ENCODE assay signal across 9 cellular contexts in genomic region chr2:234444888-234445287, GRCh38. TPM values are rescaled to one million over a fixed set of nuclear protein-coding genes. Genes with fewer than 3 reads are reported as not detected.
A peak's percentile ranks its signal among the peaks of the same experiment; 100 is the strongest.
DNase-seq lines count a peak whose midpoint lies in the region; ATAC-seq and TF ChIP-seq lines count a peak whose summit lies in the region.
"Had no signal": no experiment of that assay in that cellular context is flagged by ENCODE, and none has a peak within 500 bp of the region (broad histone marks: within the 10 kb centered on the region; RNA-seq: fewer than 3 reads in every experiment).

No MANE protein-coding gene starts in this region.

- no peaks in the 10 kb centered on the region for H3K27me3 ChIP-seq in tibial nerve
- H3K27me3 ChIP-seq: cardiac muscle cell had no signal

- H3K36me3 Mint-ChIP-seq in CD14-positive monocyte, result peaks cover 0 to 3% of the 10 kb centered on the region in 2 donors
- peaks cover 5% of the 10 kb centered on the region for H3K36me3 Mint-ChIP-seq in activated naive CD8-positive, alpha-beta T cell treated with anti-CD3 and anti-CD28 coated beads, Interleukin-2, amount 50 U/mL, for 24 hours (ENCODE audit: low read depth)

- no peak for TF ChIP-seq CTCF in CD14-positive monocyte (IDR thresholded peaks at IDR 0.05)
- TF ChIP-seq CTCF in tibial nerve (IDR thresholded peaks at IDR 0.05), result no peak

- H3K4me3 Mint-ChIP-seq in CD14-positive monocyte, result peak overlapping the region in 1 of 2 donors; percentile 11
- peak overlapping the region; percentile 64 for H3K4me3 Mint-ChIP-seq in activated naive CD8-positive, alpha-beta T cell treated with anti-CD3 and anti-CD28 coated beads, Interleukin-2, amount 50 U/mL, for 24 hours

- no peaks in the 10 kb centered on the region for H3K9me3 ChIP-seq in tibial nerve

- intact Hi-C loops in CD14-positive monocyte (cut with micrococcal nuclease), result loop anchor here in 1 of 2 donors (5.0 kb wide), 1 partner anchor 37 kb away; no protein-coding TSS in a partner anchor

- H3K27me3 Mint-ChIP-seq in CD14-positive monocyte (ENCODE audit: low read depth in 3 of 3), result peaks cover 0 to 4% (median 3%) of the 10 kb centered on the region in 3 donors
- H3K27me3 Mint-ChIP-seq in activated naive CD8-positive, alpha-beta T cell treated with anti-CD3 and anti-CD28 coated beads, Interleukin-2, amount 50 U/mL, for 24 hours, result no peaks in the 10 kb centered on the region

- 56 to 59% methylated on average over 10 of the region's 10 CpGs for WGBS in tibial nerve, 2 donors

- peaks cover 0 to 20% (median 9%) of the 10 kb centered on the region in 4 donors for H3K4me1 ChIP-seq in tibial nerve

- H3K9me3 Mint-ChIP-seq in CD14-positive monocyte, result peaks cover 1 to 8% (median 5%) of the 10 kb centered on the region in 7 donors
- H3K9me3 Mint-ChIP-seq in activated naive CD8-positive, alpha-beta T cell treated with anti-CD3 and anti-CD28 coated beads, Interleukin-2, amount 50 U/mL, for 24 hours, result no peaks in the 10 kb centered on the region

- no peaks in the 10 kb centered on the region for H3K36me3 ChIP-seq in tibial nerve
- H3K36me3 ChIP-seq: cardiac muscle cell had no signal

- DNase-seq in CD14-positive monocyte (ENCODE audit: low spot score), result no peak
- DNase-seq in MV-4-11 (lab: John Stamatoyannopoulos, UW), result peak; percentile 53
- DNase-seq in activated naive CD8-positive, alpha-beta T cell treated with anti-CD3 and anti-CD28 coated beads, Interleukin-2, amount 50 U/mL, for 24 hours, result peak; percentile 67
- peak; percentile 49 for DNase-seq in medulla oblongata (ENCODE audit: extremely low spot score)
- DNase-seq in caudate nucleus (lab: John Stamatoyannopoulos, UW), result no peak
- no peak for DNase-seq in tibial nerve (ENCODE audit: low spot score in 2 of 2)

- peak; percentile 44 for ATAC-seq in activated naive CD8-positive, alpha-beta T cell treated with anti-CD3 and anti-CD28 coated beads, Interleukin-2, amount 50 U/mL, for 24 hours
- ATAC-seq in GM21737 (IDR thresholded peaks at IDR 0.05; ENCODE audit: unreplicated experiment) (no peak), GM21381 (IDR thresholded peaks at IDR 0.05; ENCODE audit: unreplicated experiment) (no peak)

- TF ChIP-seq EP300 in tibial nerve (IDR thresholded peaks at IDR 0.05), result no peak

- no peak overlapping the region for H3K4me3 ChIP-seq in tibial nerve
- H3K4me3 ChIP-seq: cardiac muscle cell had no signal

- H3K27ac Mint-ChIP-seq in CD14-positive monocyte, result peak overlapping the region; percentile 87 to 99 (median 92)
- H3K27ac Mint-ChIP-seq in activated naive CD8-positive, alpha-beta T cell treated with anti-CD3 and anti-CD28 coated beads, Interleukin-2, amount 50 U/mL, for 24 hours, result peak overlapping the region; percentile 94

- peaks cover 37% of the 10 kb centered on the region for H3K4me1 Mint-ChIP-seq in CD14-positive monocyte
- peaks cover 85% of the 10 kb centered on the region for H3K4me1 Mint-ChIP-seq in activated naive CD8-positive, alpha-beta T cell treated with anti-CD3 and anti-CD28 coated beads, Interleukin-2, amount 50 U/mL, for 24 hours

- no peak overlapping the region for H3K27ac ChIP-seq in caudate nucleus (ENCODE audit: low read depth, low read length)
- H3K27ac ChIP-seq in tibial nerve, result peak overlapping the region in 1 of 4 donors; percentile 38
- H3K27ac ChIP-seq: cardiac muscle cell had no signal

- TF ChIP-seq POLR2A in tibial nerve (IDR thresholded peaks at IDR 0.05), result no peak

RNA-seq across cellular contexts. Expression of gene ARL4C, which starts 52.0 kb away (rescaled TPM):
- polyA plus RNA-seq in CD14-positive monocyte, result 1 to 10 TPM; 4.0 to 6.4 TPM
- total RNA-seq in tibial nerve, result 10 to 100 TPM in 3 of 4 donors, 1 to 10 TPM in 1; 5.5 to 13.3 (median 10.8) TPM

Comparison
In these comparisons a context has a peak if more than half of its experiments do, and no peak if none do; other contexts are left out.
1. DNase-seq: peak in MV-4-11 (single experiment), activated naive CD8-positive, alpha-beta T cell treated with anti-CD3 and anti-CD28 coated beads, Interleukin-2, amount 50 U/mL, for 24 hours (single experiment) and medulla oblongata (single experiment); none in CD14-positive monocyte (single experiment), caudate nucleus (0 of 61) and tibial nerve (0 of 2).